13 cellular contexts compared by ENCODE assay signal in the genomic region with DNA sequence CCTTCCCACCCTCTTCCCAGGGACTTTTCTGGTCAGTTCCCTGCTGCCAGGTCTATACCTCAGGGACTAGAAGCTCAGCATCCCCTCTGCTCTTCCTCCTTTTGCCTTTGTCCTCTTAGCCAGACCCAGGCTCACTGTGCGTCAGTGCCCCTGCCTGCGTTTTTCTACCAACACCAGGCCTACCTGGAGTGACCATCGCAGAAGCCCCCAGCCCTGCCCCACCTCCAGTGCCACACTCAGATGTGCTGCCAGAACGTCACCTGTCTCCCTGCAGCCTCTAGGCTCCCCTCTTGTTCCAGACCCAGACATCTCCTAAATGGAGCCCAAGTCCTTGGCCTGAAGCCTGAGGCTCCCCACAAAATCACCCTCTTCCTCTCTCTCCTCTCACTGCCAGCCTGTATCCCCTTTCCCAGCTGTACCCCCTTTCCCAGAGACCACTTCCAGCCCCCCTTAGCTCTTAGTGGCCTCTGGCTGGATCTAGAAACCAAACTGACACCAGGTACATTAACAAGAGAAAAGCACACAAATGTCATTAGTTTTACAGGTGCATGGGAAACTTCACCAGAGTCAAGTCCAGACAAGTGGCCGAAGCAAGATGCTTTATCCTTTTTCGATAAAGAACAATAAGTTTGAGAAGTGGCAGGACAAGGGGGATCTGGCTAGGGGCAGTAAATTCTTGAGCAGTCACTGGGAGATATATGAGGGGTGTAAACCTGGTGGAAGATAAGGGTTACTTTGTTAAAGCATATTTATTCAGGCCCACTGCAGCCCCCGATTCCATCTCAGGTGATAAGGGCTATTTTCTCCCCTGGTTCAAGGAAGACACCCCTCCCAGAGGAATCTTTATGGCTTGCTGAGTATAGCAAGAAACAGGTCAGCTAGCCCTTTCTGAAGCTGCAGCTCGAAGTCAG.
DNase-seq lines count a peak whose midpoint lies in the region; ATAC-seq, FAIRE-seq and TF ChIP-seq lines count a peak whose summit lies in the region.
"Had no signal": no experiment of that assay in that cellular context is flagged by ENCODE, and none has a peak within 500 bp of the region (broad histone marks: within the 10 kb centered on the region; RNA-seq: fewer than 3 reads in every experiment).

No MANE protein-coding gene starts in this region.

- intact Hi-C loops in CD4-positive, alpha-beta memory T cell (cut with micrococcal nuclease) = loop anchor here (1.0 to 5.0 kb wide), 3 partner anchors 25 to 63 kb away; no protein-coding TSS in a partner anchor
- intact Hi-C loops in IMR-90 (cut with micrococcal nuclease) (no loop called here), GM12878 (cut with micrococcal nuclease; ENCODE audit: unreplicated experiment) (no loop called here), pancreas (cut with DNase I) (no loop called here), lower leg skin (cut with DNase I; ENCODE audit: low total_unique reads) (no loop called here)

- BruUV-seq in IMR-90 (replicated peaks; lab: Mats Ljungman, UMichigan) (no TSS peak), GM12878 (replicated peaks; lab: Mats Ljungman, UMichigan) (no TSS peak)

- H3K23ac ChIP-seq in IMR-90 (ENCODE audit: low read depth, low read length) = no peak overlapping the region

- peak overlapping the region; percentile 44 for H2AK9ac ChIP-seq in IMR-90 (replicated peaks; ENCODE audit: low read depth, low read length, poor library complexity)

- H3K4me1 ChIP-seq in CD4-positive, alpha-beta memory T cell (ENCODE audit: insufficient read depth, low read length) = peaks cover 67% of the 10 kb centered on the region
- peaks cover 22% of the 10 kb centered on the region for H3K4me1 ChIP-seq in IMR-90 (ENCODE audit: control insufficient read depth, insufficient read depth, low read length)
- peaks cover 39% of the 10 kb centered on the region for H3K4me1 ChIP-seq in GM12878 (ENCODE audit: control insufficient read depth, insufficient read depth, low read length)
- H3K4me1 ChIP-seq in pancreas = peaks cover 2 to 9% (median 7%) of the 10 kb centered on the region in 3 donors

- peaks cover 44 to 94% (median 74%) of the 10 kb centered on the region in 4 donors for H3K4me1 Mint-ChIP-seq in CD4-positive, alpha-beta memory T cell
- H3K4me1 Mint-ChIP-seq in naive B cell = peaks cover 45 to 63% (median 60%) of the 10 kb centered on the region in 3 donors

- H3K14ac ChIP-seq in IMR-90 (replicated peaks; ENCODE audit: low read depth, low read length) = no peak overlapping the region

- RAD21 ChIA-PET in GM12878 (lab: Charles Lee; ENCODE audit: unreplicated experiment) = interaction anchor here (1.4 to 2.2 kb wide), 2 partner anchors 22 to 58 kb away, joined by 4 to 8 read pairs; no protein-coding TSS in a partner anchor

- H3K4me2 ChIP-seq in IMR-90 (ENCODE audit: low read depth, low read length) (no peak overlapping the region; the same call in 1 of the 2 replicates), GM12878 (ENCODE audit: control insufficient read depth, insufficient read depth) (peak overlapping the region; percentile 17; the same call in 1 of the 2 replicates)

- H3K36me3 ChIP-seq in CD4-positive, alpha-beta memory T cell (ENCODE audit: insufficient read depth, low read length) = no peaks in the 10 kb centered on the region
- H3K36me3 ChIP-seq in IMR-90 (ENCODE audit: control insufficient read depth, insufficient read depth, low read length) (no peaks in the 10 kb centered on the region), GM12878 (ENCODE audit: control insufficient read depth in 2 of 2, insufficient read depth in 2 of 2, low read length in 1 of 2) (peaks cover 0 to 4% of the 10 kb centered on the region in 2 experiments; a peak in 2 of 4 replicates), pancreas (no peaks in the 10 kb centered on the region)
- H3K36me3 ChIP-seq: suprapubic skin had no signal

- H3K27me3 Mint-ChIP-seq in CD4-positive, alpha-beta memory T cell = no peaks in the 10 kb centered on the region
- H3K27me3 Mint-ChIP-seq in naive B cell = no peaks in the 10 kb centered on the region

- no peaks in the 10 kb centered on the region for H3K9me3 ChIP-seq in CD4-positive, alpha-beta memory T cell (ENCODE audit: control insufficient read depth in 1 of 2, low read length in 2 of 2)
- H3K9me3 ChIP-seq in IMR-90 (ENCODE audit: control insufficient read depth, insufficient read depth, low read length) (no peaks in the 10 kb centered on the region), GM12878 (replicated peaks; ENCODE audit: control insufficient read depth, insufficient read depth, low read length) (no peaks in the 10 kb centered on the region; the same call in 2 of the 3 replicates), pancreas (no peaks in the 10 kb centered on the region)
- H3K9me3 ChIP-seq: suprapubic skin had no signal

- TF ChIP-seq RAD21 in IMR-90 (IDR thresholded peaks at IDR 0.05; ENCODE audit: low read length) (no peak), GM12878 (IDR thresholded peaks at IDR 0.05; ENCODE audit: insufficient read depth, low read depth, low read length) (no peak)

- TF ChIP-seq POLR2A in IMR-90 (IDR thresholded peaks at IDR 0.05; ENCODE audit: low read depth, low read length) (no peak), GM12878 (IDR thresholded peaks at IDR 0.05; ENCODE audit: low read depth, low read length) (no peak), lower leg skin (IDR thresholded peaks at IDR 0.05) (no peak)

- no peak for TF ChIP-seq CTCF in IMR-90 (conservative IDR thresholded peaks at IDR 0.05; ENCODE audit: low read depth, low read length)
- TF ChIP-seq CTCF in GM12878 (IDR thresholded peaks at IDR 0.05 in 2 of 3, conservative IDR thresholded peaks at IDR 0.05 in 1 of 3; ENCODE audit: control insufficient read depth in 2 of 3, extremely low read depth in 1 of 3, insufficient read depth in 1 of 3, low read depth in 3 of 3, low read length in 3 of 3) = no peak
- TF ChIP-seq CTCF in pancreas (IDR thresholded peaks at IDR 0.05) = no peak
- no peak for TF ChIP-seq CTCF in lower leg skin (IDR thresholded peaks at IDR 0.05)

- no peak overlapping the region for H2BK5ac ChIP-seq in IMR-90 (ENCODE audit: low read depth, low read length, poor library complexity, severe bottlenecking)

- no peak overlapping the region for H2BK120ac ChIP-seq in IMR-90 (ENCODE audit: low read depth, low read length)

- no peak overlapping the region for H4K91ac ChIP-seq in IMR-90 (ENCODE audit: insufficient read depth, low read depth, low read length)

- CTCF ChIA-PET in CD4-positive, alpha-beta memory T cell (lab: Charles Lee; ENCODE audit: partially characterized antibody) = interaction anchor here (0.9 to 2.1 kb wide), 4 partner anchors 19 to 66 kb away, joined by 3 to 11 read pairs (median 3); no protein-coding TSS in a partner anchor
- CTCF ChIA-PET in IMR-90 (lab: Yijun Ruan, JAX) (no interaction called here), GM12878 (lab: Yijun Ruan, JAX) (interaction anchor here (0.9 to 2.8 kb wide), 4 partner anchors 54 to 106 kb away, joined by 3 to 15 read pairs (median 7); no protein-coding TSS in a partner anchor)

- H3K9ac ChIP-seq in IMR-90 (ENCODE audit: low read depth, low read length) = no peak overlapping the region
- no peak overlapping the region for H3K9ac ChIP-seq in GM12878 (ENCODE audit: control insufficient read depth, insufficient read depth, low read length)

- peaks cover 10% of the 10 kb centered on the region for H3K79me2 ChIP-seq in GM12878 (ENCODE audit: control insufficient read depth, insufficient read depth, low read length)

- dilution Hi-C loops in IMR-90 (cut with HindIII; ENCODE audit: low sequenced_read_pairs, unreplicated experiment) = no loop called here

- ATAC-seq in IMR-90 (ENCODE audit: low read depth) = no peak
- ATAC-seq in GM12878 = no peak
- no peak for ATAC-seq in naive B cell (ENCODE audit: low read depth in 2 of 2)
- ATAC-seq in pancreas = no peak
- ATAC-seq in HG03342 (IDR thresholded peaks at IDR 0.05; ENCODE audit: unreplicated experiment) = no peak

- H3K27me3 ChIP-seq in CD4-positive, alpha-beta memory T cell (ENCODE audit: insufficient read depth, low read length) = no peaks in the 10 kb centered on the region
- H3K27me3 ChIP-seq in IMR-90 (ENCODE audit: control insufficient read depth, insufficient read depth, low read length) (no peaks in the 10 kb centered on the region), GM12878 (replicated peaks in 1 of 2; ENCODE audit: control insufficient read depth in 2 of 2, insufficient read depth in 2 of 2, low read length in 1 of 2) (no peaks in the 10 kb centered on the region), pancreas (no peaks in the 10 kb centered on the region)
- H3K27me3 ChIP-seq: suprapubic skin had no signal

- H2AK5ac ChIP-seq in IMR-90 (ENCODE audit: low read depth, low read length) = 0 out of 2 replicates have a peak overlapping the region, but pooled peaks have one; percentile 24

- H3K4me3 Mint-ChIP-seq in CD4-positive, alpha-beta memory T cell = peak overlapping the region in 7 of 8 donors; percentile 34 to 85 (median 75)
- peak overlapping the region in 6 of 8 donors; percentile 13 to 84 (median 35) for H3K4me3 Mint-ChIP-seq in naive B cell

- H3K9me1 ChIP-seq in IMR-90 (ENCODE audit: insufficient read depth, low read length) = peaks cover 13% of the 10 kb centered on the region

- POLR2A ChIA-PET in CD4-positive, alpha-beta memory T cell (lab: Charles Lee; ENCODE audit: partially characterized antibody) = interaction anchor here (0.7 to 3.1 kb wide), 7 partner anchors 13 to 100 kb away, joined by 3 to 31 read pairs (median 11); a partner anchor contains a TSS
- POLR2A ChIA-PET in IMR-90 (lab: Charles Lee; ENCODE audit: unreplicated experiment) (no interaction called here), GM12878 (lab: Charles Lee) (interaction anchor here (0.7 to 1.9 kb wide), 2 partner anchors 23 to 67 kb away, joined by 3 to 7 read pairs; no protein-coding TSS in a partner anchor)

- no peaks in the 10 kb centered on the region for H3K36me3 Mint-ChIP-seq in CD4-positive, alpha-beta memory T cell
- peaks cover 0 to 8% of the 10 kb centered on the region in 2 donors for H3K36me3 Mint-ChIP-seq in naive B cell

- no peak for TF ChIP-seq EP300 in GM12878 (IDR thresholded peaks at IDR 0.05; ENCODE audit: borderline replicate concordance in 1 of 2, control insufficient read depth in 1 of 2, low read depth in 2 of 2, low read length in 2 of 2)

- no peak overlapping the region for H3K4ac ChIP-seq in IMR-90 (ENCODE audit: low read depth, low read length)

- H4K20me1 ChIP-seq in IMR-90 (ENCODE audit: insufficient read depth, low read length) (peaks cover 69% of the 10 kb centered on the region), GM12878 (ENCODE audit: control insufficient read depth, insufficient read depth) (no peaks in the 10 kb centered on the region)

- H3K4me3 ChIP-seq in CD4-positive, alpha-beta memory T cell (ENCODE audit: low read length in 2 of 2) = no peak overlapping the region
- H3K4me3 ChIP-seq in IMR-90 (ENCODE audit: insufficient read depth, low read depth, low read length) = no peak overlapping the region
- no peak overlapping the region for H3K4me3 ChIP-seq in GM12878
- no peak overlapping the region for H3K4me3 ChIP-seq in pancreas
- no peak overlapping the region for H3K4me3 ChIP-seq in lower leg skin (ENCODE audit: low read depth, poor library complexity, severe bottlenecking)
- H3K4me3 ChIP-seq: suprapubic skin had no signal

- H3K18ac ChIP-seq in IMR-90 (ENCODE audit: low read depth, low read length) = no peak overlapping the region

- SMC1A ChIA-PET in GM12878 (lab: Charles Lee; ENCODE audit: uncharacterized antibody, unreplicated experiment) = interaction anchor here (1.2 to 1.9 kb wide), 3 partner anchors 59 to 62 kb away, joined by 3 to 6 read pairs (median 4); no protein-coding TSS in a partner anchor

- no peak for DNase-seq in CD4-positive, alpha-beta memory T cell
- DNase-seq in IMR-90 = no peak
- no peak for DNase-seq in GM12878 (ENCODE audit: low read depth, low spot score)
- no peak for DNase-seq in naive B cell
- no peak for DNase-seq in pancreas
- DNase-seq in lower leg skin (ENCODE audit: low spot score in 2 of 2) = no peak
- no peak for DNase-seq in NCI-H510A treated with DMSO at 0.1 percent for 48 hours (lab: John Stamatoyannopoulos, UW)
- DNase-seq: effector CD4-positive, alpha-beta T cell; NCI-H1092 treated with DMSO at 0.1 percent for 48 hours; NCI-H524 treated with DMSO at 0.1 percent for 48 hours had no signal

- no peak overlapping the region for H2BK20ac ChIP-seq in IMR-90 (ENCODE audit: low read depth, low read length)

- FAIRE-seq in GM12878 (lab: Jason Lieb, UNC) (no peak), pancreas (lab: Jason Lieb, UNC) (no peak)

- no peaks in the 10 kb centered on the region for H3K9me3 Mint-ChIP-seq in CD4-positive, alpha-beta memory T cell
- peaks cover 0 to 2% (median 0%) of the 10 kb centered on the region in 7 donors for H3K9me3 Mint-ChIP-seq in naive B cell

- peaks cover 36 to 85% of the 10 kb centered on the region in 2 experiments for H3K79me1 ChIP-seq in IMR-90 (ENCODE audit: low read depth in 1 of 2, low read length in 2 of 2)

- no peak overlapping the region for H4K8ac ChIP-seq in IMR-90 (ENCODE audit: low read depth in 2 of 2, low read length in 2 of 2)

- peak overlapping the region; percentile 84 to 99 (median 97) for H3K27ac Mint-ChIP-seq in CD4-positive, alpha-beta memory T cell
- peak overlapping the region in 5 of 6 donors; percentile 70 to 95 (median 88) for H3K27ac Mint-ChIP-seq in naive B cell

- no peak overlapping the region for H3K56ac ChIP-seq in IMR-90 (ENCODE audit: extremely low read depth, insufficient read depth, low read length)

- peak overlapping the region; percentile 73 for H3K27ac ChIP-seq in CD4-positive, alpha-beta memory T cell (ENCODE audit: low read depth, low read length)
- H3K27ac ChIP-seq in IMR-90 (ENCODE audit: insufficient read depth, low read length) (no peak overlapping the region), GM12878 (ENCODE audit: control insufficient read depth, insufficient read depth) (no peak overlapping the region; the same call in 1 of the 2 replicates), pancreas (no peak overlapping the region)
- H3K27ac ChIP-seq: HL-60, suprapubic skin had no signal

- H2AFZ ChIP-seq in IMR-90 (replicated peaks; ENCODE audit: low read length, poor library complexity) = no peak overlapping the region
- no peak overlapping the region for H2AFZ ChIP-seq in GM12878 (ENCODE audit: control insufficient read depth, low read depth, low read length)

- in situ Hi-C loops in IMR-90 (cut with MboI; ENCODE audit: low sequenced_read_pairs) (loop anchor here (5.0 kb wide), 1 partner anchor 50 kb away; no protein-coding TSS in a partner anchor), GM12878 (cut with MboI) (no loop called here)

- no peak overlapping the region for H4K5ac ChIP-seq in IMR-90 (ENCODE audit: low read depth, low read length)

- H2BK15ac ChIP-seq in IMR-90 (ENCODE audit: low read depth, low read length) = no peak overlapping the region

- 79% methylated on average over 7 of the region's 8 CpGs; no CpG with 5 or more reads in 1 of the 2 experiments for WGBS in IMR-90 (ENCODE audit: extremely low coverage in 2 of 2, insufficient read length in 1 of 2), 2 experiments
- WGBS in GM12878 (ENCODE audit: insufficient coverage, insufficient replicate concordance, low lambda C conversion rate, missing lambda C conversion rate) = 95% methylated on average over 8 of the region's 8 CpGs
- whole genome bisulfite sequencing in pancreas, 2 donors = 76 to 78% methylated on average over 8 of the region's 8 CpGs
- 85 to 92% methylated on average over 8 of the region's 8 CpGs for WGBS in lower leg skin, 2 donors
